In genomic region chr2:59366288-59366687, GRCh38 we compare ENCODE assay signal across 36 cellular contexts.
"Had no signal": no experiment of that assay in that cellular context is flagged by ENCODE, and none has a peak within 500 bp of the region (broad histone marks: within the 10 kb centered on the region; RNA-seq: fewer than 3 reads in every experiment).

No MANE protein-coding gene starts in this region.

- H3K4me3 ChIP-seq: MG63 had no signal

- H3K9me3 ChIP-seq: MG63 had no signal

- H3K27me3 ChIP-seq: MG63 had no signal

- H3K36me3 ChIP-seq: MG63 had no signal

- DNase-seq: Karpas-422, Kasumi-1, MG63, MM.1S, NCI-H1048, NCI-H1092, NCI-H1092 treated with DMSO at 0.1 percent for 48 hours, NCI-H1105, NCI-H1105 treated with DMSO at 0.1 percent for 48 hours, NCI-H1417, NCI-H1417 treated with DMSO at 0.1 percent for 48 hours, NCI-H1436, NCI-H1436 treated with DMSO at 0.1 percent for 48 hours, NCI-H146, NCI-H1694, NCI-H1694 treated with DMSO at 0.1 percent for 48 hours, NCI-H187, NCI-H187 treated with DMSO at 0.1 percent for 48 hours, NCI-H1930, NCI-H2029, NCI-H2029 treated with DMSO at 0.1 percent for 48 hours, NCI-H2081, NCI-H2081 treated with DMSO at 0.1 percent for 48 hours, NCI-H2107, NCI-H2171, NCI-H2171 treated with DMSO at 0.1 percent for 48 hours, NCI-H2227 treated with DMSO at 0.1 percent for 48 hours, NCI-H226, NCI-H345, NCI-H446, NCI-H446 treated with DMSO at 0.1 percent for 48 hours, NCI-H510A, NCI-H510A treated with DMSO at 0.1 percent for 48 hours, NCI-H524, NCI-H524 treated with DMSO at 0.1 percent for 48 hours, NCI-H526 had no signal
